Comparison of ENCODE assay signal across 28 cellular contexts in the genomic region with DNA sequence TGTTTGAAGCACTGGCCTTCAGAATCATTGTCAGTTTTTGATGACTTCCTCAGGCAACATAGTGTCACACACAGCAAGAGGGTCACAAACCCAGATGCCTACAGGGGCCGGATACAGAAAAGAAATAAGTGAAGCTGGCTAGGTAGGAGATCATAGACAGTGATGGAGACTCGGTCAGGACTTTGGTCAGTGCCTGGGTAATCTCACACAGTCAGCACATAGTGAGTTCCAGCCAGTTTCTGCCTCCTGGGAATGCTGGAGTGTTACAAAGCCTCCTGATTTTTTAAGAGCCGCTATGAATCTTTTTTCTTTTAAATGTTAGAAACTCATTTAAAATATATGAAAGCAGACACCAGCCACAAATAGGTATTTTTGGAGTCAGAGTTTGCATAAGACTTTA.
"Had no signal": no experiment of that assay in that cellular context is flagged by ENCODE, and none has a peak within 500 bp of the region (broad histone marks: within the 10 kb centered on the region; RNA-seq: fewer than 3 reads in every experiment).

No MANE protein-coding gene starts in this region.

- H3K9me3 Mint-ChIP-seq: effector memory CD8-positive, alpha-beta T cell; endodermal cell; mesothelial cell of epicardium had no signal

- H3K27ac ChIP-seq: colonic mucosa, epithelial cell of prostate, esophagus squamous epithelium, gastrocnemius medialis, heart right ventricle, left lung, lower lobe of right lung had no signal

- H3K36me3 ChIP-seq: colonic mucosa, esophagus squamous epithelium, gastrocnemius medialis, heart right ventricle, left lung, lower lobe of right lung had no signal

- H3K4me3 ChIP-seq: colonic mucosa, esophagus squamous epithelium, gastrocnemius medialis, heart right ventricle, left lung, lower lobe of right lung, mucosa of descending colon had no signal

- FAIRE-seq: endometrium, islet of Langerhans, keratinocyte had no signal

- H3K36me3 Mint-ChIP-seq: mesothelial cell of epicardium, naive B cell had no signal

- H3K27me3 Mint-ChIP-seq: dendritic cell treated with granulocyte-macrophage colony-stimulating factor and Interleukin-4, amounts not matched to agents 40 ng/mL and 50 ng/mL, for 4 days; effector memory CD8-positive, alpha-beta T cell; naive B cell had no signal

- H3K4me1 ChIP-seq: colonic mucosa, esophagus squamous epithelium, gastrocnemius medialis, heart right ventricle, left lung, lower lobe of right lung had no signal

- DNase-seq: colonic mucosa; cortex of kidney; effector CD8-positive, alpha-beta T cell; effector memory CD8-positive, alpha-beta T cell; endodermal cell; erythroblast; esophagus squamous epithelium; foreskin fibroblast; foreskin melanocyte; gastrocnemius medialis; glutamatergic neuron; head of caudate nucleus; heart right ventricle; hippocampal formation; left cardiac atrium; left lung; left ventricle myocardium superior; lower lobe of right lung; mesenchymal stem cell; mucosa of descending colon; naive B cell had no signal

- H3K4me3 Mint-ChIP-seq: dendritic cell treated with granulocyte-macrophage colony-stimulating factor and Interleukin-4, amounts not matched to agents 40 ng/mL and 50 ng/mL, for 4 days; effector memory CD8-positive, alpha-beta T cell; endodermal cell; mesothelial cell of epicardium; naive B cell had no signal

- H3K27ac Mint-ChIP-seq: dendritic cell treated with granulocyte-macrophage colony-stimulating factor and Interleukin-4, amounts not matched to agents 40 ng/mL and 50 ng/mL, for 4 days; effector memory CD8-positive, alpha-beta T cell; endodermal cell; mesothelial cell of epicardium; naive B cell had no signal

- H3K9me3 ChIP-seq: colonic mucosa, esophagus squamous epithelium, gastrocnemius medialis, heart right ventricle, left lung, lower lobe of right lung, mucosa of descending colon had no signal

- H3K4me1 Mint-ChIP-seq: naive B cell had no signal

- ATAC-seq: effector memory CD8-positive, alpha-beta T cell; esophagus mucosa; gastrocnemius medialis; heart right ventricle; left cardiac atrium; left lung; left ventricle myocardium superior; lower lobe of right lung; mucosa of descending colon had no signal

- H3K27me3 ChIP-seq: colonic mucosa, esophagus squamous epithelium, gastrocnemius medialis, heart right ventricle, left lung had no signal
